In genomic region chr9:72065076-72065475, GRCh38 we compare ENCODE assay signal across 28 cellular contexts. TPM values are rescaled to one million over a fixed set of nuclear protein-coding genes. Genes with fewer than 3 reads are reported as not detected.
"Had no signal": no experiment of that assay in that cellular context is flagged by ENCODE, and none has a peak within 500 bp of the region (broad histone marks: within the 10 kb centered on the region; RNA-seq: fewer than 3 reads in every experiment).

No MANE protein-coding gene starts in this region.

- H2AFZ ChIP-seq: neural progenitor cell had no signal

- DNase-seq: activated CD4-positive, alpha-beta memory T cell treated with anti-CD3 and anti-CD28 coated beads for 36 hours; activated CD4-positive, alpha-beta T cell treated with anti-CD3 and anti-CD28 coated beads for 36 hours; activated CD8-positive, alpha-beta memory T cell treated with anti-CD3 and anti-CD28 coated beads, Interleukin-2, amount 10 ng/mL, durations not matched to agents 7 days and 5 days; activated effector memory CD4-positive, alpha-beta T cell treated with Interleukin-2 at 50 U/mL for 16 hours; activated naive CD4-positive, alpha-beta T cell treated with anti-CD3 and anti-CD28 coated beads, Interleukin-2, amount 50 U/mL, for 16 hours; activated T-cell treated with anti-CD3 and anti-CD28 coated beads, Interleukin-2, amount 50 U/mL, for 1 hour; adrenal gland; body of pancreas; cortex of kidney; effector CD4-positive, alpha-beta T cell; esophagus squamous epithelium; gastrocnemius medialis; heart left ventricle; immature natural killer cell; left cardiac atrium; midbrain; naive B cell; psoas muscle; right lobe of liver; spleen; stimulated activated naive CD8-positive, alpha-beta T cell treated with anti-CD3 and anti-CD28 coated beads, Interleukin-15, amount 100 ng/mL, for 72 hours; T-helper 1 cell; upper lobe of left lung; WERI-Rb-1 had no signal

- H3K4me1 ChIP-seq: adrenal gland, body of pancreas, esophagus squamous epithelium, gastrocnemius medialis, heart left ventricle, neural progenitor cell, psoas muscle, right lobe of liver, spleen, upper lobe of left lung had no signal

- H3K27me3 ChIP-seq: adrenal gland, body of pancreas, esophagus squamous epithelium, gastrocnemius medialis, heart left ventricle, neural progenitor cell, right lobe of liver, upper lobe of left lung had no signal

- H3K9ac ChIP-seq: neural progenitor cell had no signal

- H3K4me3 ChIP-seq: adrenal gland, body of pancreas, esophagus squamous epithelium, gastrocnemius medialis, heart left ventricle, lung, neural progenitor cell, psoas muscle, right lobe of liver, spleen, upper lobe of left lung had no signal

- H3K9me3 ChIP-seq: adrenal gland, body of pancreas, esophagus squamous epithelium, psoas muscle, right lobe of liver, upper lobe of left lung had no signal

- H3K4me2 ChIP-seq: neural progenitor cell had no signal

- H3K27ac ChIP-seq: adrenal gland, body of pancreas, esophagus squamous epithelium, gastrocnemius medialis, heart left ventricle, neural progenitor cell, psoas muscle, right lobe of liver, spleen, upper lobe of left lung, WERI-Rb-1 had no signal

- H3K36me3 ChIP-seq: adrenal gland, esophagus squamous epithelium, gastrocnemius medialis, heart left ventricle, neural progenitor cell, right lobe of liver, spleen, upper lobe of left lung, WERI-Rb-1 had no signal

RNA-seq across cellular contexts. Expression of gene C9orf57, which starts 4.7 kb away (rescaled TPM):
- total RNA-seq: activated CD4-positive, alpha-beta memory T cell treated with anti-CD3 and anti-CD28 coated beads for 36 hours; activated CD4-positive, alpha-beta T cell treated with anti-CD3 and anti-CD28 coated beads for 36 hours; activated CD8-positive, alpha-beta memory T cell treated with anti-CD3 and anti-CD28 coated beads, Interleukin-2, amount 10 ng/mL, durations not matched to agents 7 days and 5 days; adrenal gland; body of pancreas; esophagus squamous epithelium; gastrocnemius medialis; heart left ventricle; left cardiac atrium; lung; osteocyte; psoas muscle; right lobe of liver; spleen; temporal lobe; upper lobe of left lung had no signal
- polyA plus RNA-seq: adrenal gland, heart left ventricle, immature natural killer cell, lung had no signal
